Comparison of ENCODE assay signal across 1 cellular context in genomic region chr17:81413497-81414135, GRCh38.
TF ChIP-seq lines count a peak whose summit lies in the region.

No MANE protein-coding gene starts in this region.

TF ChIP-seq in IMR-90, 13 proteins besides CTCF, POLR2A, EP300 and RAD21:
- TF ChIP-seq RCOR1 (IDR thresholded peaks at IDR 0.05; ENCODE audit: insufficient replicate concordance, low read length), result no peak
- no peak for TF ChIP-seq CHD1 (IDR thresholded peaks at IDR 0.05; ENCODE audit: low read depth, low read length)
- no peak for TF ChIP-seq BHLHE40 (IDR thresholded peaks at IDR 0.05; ENCODE audit: low read depth, low read length)
- no peak for TF ChIP-seq CEBPB (IDR thresholded peaks at IDR 0.05; ENCODE audit: low read depth, low read length)
- TF ChIP-seq, protein P1, sequence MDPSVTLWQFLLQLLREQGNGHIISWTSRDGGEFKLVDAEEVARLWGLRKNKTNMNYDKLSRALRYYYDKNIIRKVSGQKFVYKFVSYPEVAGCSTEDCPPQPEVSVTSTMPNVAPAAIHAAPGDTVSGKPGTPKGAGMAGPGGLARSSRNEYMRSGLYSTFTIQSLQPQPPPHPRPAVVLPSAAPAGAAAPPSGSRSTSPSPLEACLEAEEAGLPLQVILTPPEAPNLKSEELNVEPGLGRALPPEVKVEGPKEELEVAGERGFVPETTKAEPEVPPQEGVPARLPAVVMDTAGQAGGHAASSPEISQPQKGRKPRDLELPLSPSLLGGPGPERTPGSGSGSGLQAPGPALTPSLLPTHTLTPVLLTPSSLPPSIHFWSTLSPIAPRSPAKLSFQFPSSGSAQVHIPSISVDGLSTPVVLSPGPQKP (IDR thresholded peaks at IDR 0.05; ENCODE audit: borderline replicate concordance, low read depth, low read length), result no peak
- TF ChIP-seq SMC3 (IDR thresholded peaks at IDR 0.05; ENCODE audit: low read depth, low read length), result no peak
- no peak for TF ChIP-seq NFE2L2 (IDR thresholded peaks at IDR 0.05; ENCODE audit: low read depth, low read length)
